ENCODE assay signal across 8 cellular contexts in genomic region chr11:120337896-120338840, GRCh38. TPM values are rescaled to one million over a fixed set of nuclear protein-coding genes. Genes with fewer than 3 reads are reported as not detected.
DNase-seq lines count a peak whose midpoint lies in the region; ATAC-seq and TF ChIP-seq lines count a peak whose summit lies in the region.

No MANE protein-coding gene starts in this region.

- peak overlapping the region; percentile 67 for H3K4me3 ChIP-seq in iPS-11a (ENCODE audit: low read depth, low read length)

- H3K27ac Mint-ChIP-seq in stimulated activated naive CD8-positive, alpha-beta T cell treated with anti-CD3 and anti-CD28 coated beads, Interleukin-15, Interleukin-2, amounts not matched to agents 100 ng/mL and 50 ng/mL, for 24 hours: no peak overlapping the region
- H3K27ac Mint-ChIP-seq in activated B cell treated with CpG ODN at 0.5 μM for 24 hours: no peak overlapping the region
- no peak overlapping the region for H3K27ac Mint-ChIP-seq in stimulated activated naive CD8-positive, alpha-beta T cell treated with anti-CD3 and anti-CD28 coated beads, Interleukin-15, amount 100 ng/mL, for 72 hours

- H3K27me3 Mint-ChIP-seq in stimulated activated naive CD8-positive, alpha-beta T cell treated with anti-CD3 and anti-CD28 coated beads, Interleukin-15, Interleukin-2, amounts not matched to agents 100 ng/mL and 50 ng/mL, for 24 hours: peaks cover 69% of the 10 kb centered on the region
- peaks cover 41% of the 10 kb centered on the region for H3K27me3 Mint-ChIP-seq in activated B cell treated with CpG ODN at 0.5 μM for 24 hours
- H3K27me3 Mint-ChIP-seq in stimulated activated naive CD8-positive, alpha-beta T cell treated with anti-CD3 and anti-CD28 coated beads, Interleukin-15, amount 100 ng/mL, for 72 hours: peaks cover 59% of the 10 kb centered on the region

- H3K9me3 Mint-ChIP-seq in stimulated activated naive CD8-positive, alpha-beta T cell treated with anti-CD3 and anti-CD28 coated beads, Interleukin-15, Interleukin-2, amounts not matched to agents 100 ng/mL and 50 ng/mL, for 24 hours: peaks cover 5% of the 10 kb centered on the region
- peaks cover 1% of the 10 kb centered on the region for H3K9me3 Mint-ChIP-seq in activated B cell treated with CpG ODN at 0.5 μM for 24 hours
- H3K9me3 Mint-ChIP-seq in stimulated activated naive CD8-positive, alpha-beta T cell treated with anti-CD3 and anti-CD28 coated beads, Interleukin-15, amount 100 ng/mL, for 72 hours: no peaks in the 10 kb centered on the region

- no peak for TF ChIP-seq CTCF in activated B cell treated with CpG ODN at 0.5 μM for 24 hours (IDR thresholded peaks at IDR 0.05)

- H3K4me3 Mint-ChIP-seq in stimulated activated naive CD8-positive, alpha-beta T cell treated with anti-CD3 and anti-CD28 coated beads, Interleukin-15, Interleukin-2, amounts not matched to agents 100 ng/mL and 50 ng/mL, for 24 hours: peak overlapping the region; percentile 94
- peak overlapping the region; percentile 91 for H3K4me3 Mint-ChIP-seq in activated B cell treated with CpG ODN at 0.5 μM for 24 hours
- H3K4me3 Mint-ChIP-seq in stimulated activated naive CD8-positive, alpha-beta T cell treated with anti-CD3 and anti-CD28 coated beads, Interleukin-15, amount 100 ng/mL, for 72 hours: peak overlapping the region; percentile 93 to 96

- intact Hi-C loops in activated B cell treated with CpG ODN at 0.5 μM for 24 hours (cut with micrococcal nuclease): loop anchor here (5.0 to 10.0 kb wide), 5 partner anchors 94 to 1254 kb away; partner anchors contain the start of genes SC5D and TBCEL

- DNase-seq in stimulated activated naive CD8-positive, alpha-beta T cell treated with anti-CD3 and anti-CD28 coated beads, Interleukin-15, Interleukin-2, amounts not matched to agents 100 U/mL and 50 U/mL, for 24 hours: no peak
- DNase-seq in activated B cell treated with CpG ODN at 0.5 μM for 24 hours: no peak
- DNase-seq in stimulated activated naive CD8-positive, alpha-beta T cell treated with anti-CD3 and anti-CD28 coated beads, Interleukin-15, amount 100 ng/mL, for 72 hours: no peak
- no peak for DNase-seq in stimulated activated CD4-positive, alpha-beta T cell treated with anti-CD3 and anti-CD28 coated beads, Interleukin-12 subunit alpha, Interleukin-12 subunit beta, amount 100 ng/mL, for 4 hours
- DNase-seq in GM19240 (ENCODE audit: insufficient read length, low spot score): no peak

- H3K36me3 Mint-ChIP-seq in stimulated activated naive CD8-positive, alpha-beta T cell treated with anti-CD3 and anti-CD28 coated beads, Interleukin-15, Interleukin-2, amounts not matched to agents 100 ng/mL and 50 ng/mL, for 24 hours (ENCODE audit: low read depth): peaks cover 9% of the 10 kb centered on the region
- peaks cover 2% of the 10 kb centered on the region for H3K36me3 Mint-ChIP-seq in activated B cell treated with CpG ODN at 0.5 μM for 24 hours (ENCODE audit: low read depth)

- CTCF ChIA-PET in activated B cell treated with CpG ODN at 0.5 μM for 24 hours (lab: Charles Lee): no interaction called here

- POLR2A ChIA-PET in activated B cell treated with CpG ODN at 0.5 μM for 24 hours (lab: Charles Lee): interaction anchor here (0.5 kb wide), 1 partner anchor 1198 kb away, joined by 4 read pairs; no protein-coding TSS in a partner anchor

- no peak for ATAC-seq in stimulated activated naive CD8-positive, alpha-beta T cell treated with anti-CD3 and anti-CD28 coated beads, Interleukin-15, Interleukin-2, amounts not matched to agents 100 U/mL and 50 U/mL, for 24 hours
- ATAC-seq in activated B cell treated with CpG ODN at 0.5 μM for 24 hours (ENCODE audit: low read depth) (no peak), HG03097 (IDR thresholded peaks at IDR 0.05; ENCODE audit: low FRiP score, unreplicated experiment) (no peak)
- ATAC-seq in stimulated activated naive CD8-positive, alpha-beta T cell treated with anti-CD3 and anti-CD28 coated beads, Interleukin-15, amount 100 ng/mL, for 72 hours: no peak

- peaks cover 44% of the 10 kb centered on the region for H3K4me1 Mint-ChIP-seq in stimulated activated naive CD8-positive, alpha-beta T cell treated with anti-CD3 and anti-CD28 coated beads, Interleukin-15, Interleukin-2, amounts not matched to agents 100 ng/mL and 50 ng/mL, for 24 hours (ENCODE audit: low read depth)
- H3K4me1 Mint-ChIP-seq in activated B cell treated with CpG ODN at 0.5 μM for 24 hours: peaks cover 37% of the 10 kb centered on the region
- H3K4me1 Mint-ChIP-seq in stimulated activated naive CD8-positive, alpha-beta T cell treated with anti-CD3 and anti-CD28 coated beads, Interleukin-15, amount 100 ng/mL, for 72 hours: peaks cover 18% of the 10 kb centered on the region

RNA-seq across cellular contexts. Expression of gene ARHGEF12, which starts 2.0 kb away (rescaled TPM):
- 20.9 and 25.8 TPM in 2 replicates for total RNA-seq in activated B cell treated with CpG ODN at 0.5 μM for 24 hours

RNA-seq across cellular contexts. Expression of gene TLCD5, which starts 13.1 kb away (rescaled TPM):
- total RNA-seq in activated B cell treated with CpG ODN at 0.5 μM for 24 hours: 0.15 and 0.22 TPM in 2 replicates
